9 cellular contexts compared by ENCODE assay signal in the genomic region with DNA sequence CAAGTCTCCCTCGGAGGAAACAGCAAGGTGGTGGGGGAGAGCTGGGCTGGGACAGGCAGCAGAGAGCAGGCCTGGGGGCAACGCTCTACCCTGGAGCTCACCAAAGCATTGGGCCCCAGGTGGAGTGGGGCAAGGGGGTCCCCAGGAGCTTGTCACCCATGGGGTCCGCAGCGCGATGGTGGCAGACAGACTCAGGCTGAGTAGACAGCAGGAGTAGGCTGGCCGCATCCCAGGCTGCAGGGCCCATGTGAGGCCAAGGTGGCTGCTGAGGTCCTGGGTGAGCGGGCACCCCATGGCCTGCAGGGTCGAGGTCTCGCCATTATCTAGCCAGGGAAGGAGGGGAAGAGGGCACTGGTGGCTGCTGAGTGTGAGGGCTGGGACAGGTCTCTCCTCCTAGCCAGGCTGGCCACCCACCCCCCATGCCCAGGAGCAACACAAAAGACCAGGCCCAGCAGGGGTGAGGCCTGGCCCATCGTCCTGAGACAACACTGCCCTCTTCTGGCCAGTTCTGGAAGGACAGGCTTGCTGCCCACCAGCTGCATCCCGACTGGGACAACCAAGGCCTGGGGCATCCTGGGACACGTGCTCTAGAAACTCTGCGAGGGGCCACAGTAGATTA. TPM values are rescaled to one million over a fixed set of nuclear protein-coding genes. Genes with fewer than 3 reads are reported as not detected.
DNase-seq lines count a peak whose midpoint lies in the region; ATAC-seq and TF ChIP-seq lines count a peak whose summit lies in the region.
"Had no signal": no experiment of that assay in that cellular context is flagged by ENCODE, and none has a peak within 500 bp of the region (broad histone marks: within the 10 kb centered on the region; RNA-seq: fewer than 3 reads in every experiment).

No MANE protein-coding gene starts in this region.

- H3K9me3 Mint-ChIP-seq in naive thymus-derived CD8-positive, alpha-beta T cell = no peaks in the 10 kb centered on the region
- H3K9me3 Mint-ChIP-seq: IgD-negative memory B cell had no signal

- H3F3A ChIP-seq in OCI-LY1 (ENCODE audit: insufficient read depth, low read length) = no peaks in the 10 kb centered on the region

- H3K79me2 ChIP-seq in HCT116 (ENCODE audit: insufficient read depth, low read length) (no peaks in the 10 kb centered on the region), OCI-LY1 (ENCODE audit: insufficient read depth, low read length) (no peaks in the 10 kb centered on the region)

- H3K4me1 Mint-ChIP-seq in naive thymus-derived CD8-positive, alpha-beta T cell = peaks cover 0 to 6% (median 1%) of the 10 kb centered on the region in 4 donors
- H3K4me1 Mint-ChIP-seq: IgD-negative memory B cell had no signal

- H4K20me1 ChIP-seq in HCT116 (ENCODE audit: insufficient read depth) (no peaks in the 10 kb centered on the region), OCI-LY1 (ENCODE audit: insufficient read depth, low read length) (no peaks in the 10 kb centered on the region)

- H3K36me3 ChIP-seq in HCT116 (ENCODE audit: control insufficient read depth in 1 of 2, insufficient read depth in 2 of 2, low read length in 2 of 2) (no peaks in the 10 kb centered on the region), OCI-LY1 (ENCODE audit: insufficient read depth, low read length) (no peaks in the 10 kb centered on the region)

- BruUV-seq in HCT116 (replicated peaks; lab: Mats Ljungman, UMichigan) = no TSS peak

- RAD21 ChIA-PET in HCT116 (lab: Charles Lee; ENCODE audit: low non-redundant PET in 1 of 2, low total read pairs in 2 of 2, uncharacterized antibody in 2 of 2, unreplicated experiment in 2 of 2) = interaction anchor here (0.5 to 1.3 kb wide), 4 partner anchors 164 to 344 kb away, joined by 4 to 10 read pairs (median 6); no protein-coding TSS in a partner anchor

- CTCF ChIA-PET in HCT116 (lab: Charles Lee) = interaction anchor here (1.1 to 2.4 kb wide), 13 partner anchors 9 to 279 kb away, joined by 3 to 20 read pairs (median 5); partner anchors contain the start of gene CEBPA

- TF ChIP-seq CTCF in HCT116 (IDR thresholded peaks at IDR 0.05 in 2 of 3, conservative IDR thresholded peaks at IDR 0.05 in 1 of 3; ENCODE audit: borderline replicate concordance in 1 of 3, insufficient read depth in 1 of 3, low read depth in 2 of 3, low read length in 2 of 3) (peak; percentile 79 to 87 (median 79)), OCI-LY1 (IDR thresholded peaks at IDR 0.05; ENCODE audit: low read length) (peak; percentile 85), epithelial cell of proximal tubule (conservative IDR thresholded peaks at IDR 0.05; ENCODE audit: low read depth, low read length) (peak; percentile 77)

- ATAC-seq in HCT116 = peak; percentile 93
- ATAC-seq in naive thymus-derived CD8-positive, alpha-beta T cell = peak; percentile 71 to 84
- ATAC-seq in GM19455 (IDR thresholded peaks at IDR 0.05; ENCODE audit: unreplicated experiment) = no peak

- TF ChIP-seq RAD21 in HCT116 (IDR thresholded peaks at IDR 0.05; ENCODE audit: low read depth) = peak; percentile 95

- peaks cover 0 to 4% (median 2%) of the 10 kb centered on the region in 3 donors for H3K36me3 Mint-ChIP-seq in naive thymus-derived CD8-positive, alpha-beta T cell
- H3K36me3 Mint-ChIP-seq: IgD-negative memory B cell had no signal

- H3K9me2 ChIP-seq in HCT116 (ENCODE audit: insufficient read depth) (no peaks in the 10 kb centered on the region), OCI-LY1 (ENCODE audit: low read depth, low read length) (no peaks in the 10 kb centered on the region)

- H3K27me3 ChIP-seq in HCT116 (ENCODE audit: insufficient read depth, low read length) (no peaks in the 10 kb centered on the region), OCI-LY1 (ENCODE audit: insufficient read depth, low read length) (no peaks in the 10 kb centered on the region)

- no peak overlapping the region for H3K4me3 Mint-ChIP-seq in naive thymus-derived CD8-positive, alpha-beta T cell
- H3K4me3 Mint-ChIP-seq: IgD-negative memory B cell had no signal

- no peak for TF ChIP-seq POLR2A in HCT116 (IDR thresholded peaks at IDR 0.05; ENCODE audit: borderline replicate concordance, extremely low read depth, insufficient read depth, insufficient read length)

- H3K4me3 ChIP-seq in HCT116 (replicated peaks in 1 of 2; ENCODE audit: low read depth in 1 of 2, low read length in 2 of 2) = no peak overlapping the region
- H3K4me3 ChIP-seq in OCI-LY1 (ENCODE audit: low read depth, low read length, poor library complexity, severe bottlenecking) = no peak overlapping the region
- no peak overlapping the region for H3K4me3 ChIP-seq in epithelial cell of proximal tubule (ENCODE audit: low read depth, low read length)

- H3K27ac ChIP-seq in HCT116 (ENCODE audit: low read depth, low read length) (no peak overlapping the region), OCI-LY1 (ENCODE audit: low read depth, low read length, poor library complexity, severe bottlenecking) (no peak overlapping the region)

- POLR2A ChIA-PET in HCT116 (lab: Charles Lee) = no interaction called here
- POLR2A ChIA-PET in naive thymus-derived CD8-positive, alpha-beta T cell (lab: Charles Lee) = no interaction called here

- H3K4me1 ChIP-seq in HCT116 (ENCODE audit: control insufficient read depth in 1 of 2, insufficient read depth in 2 of 2, low read length in 2 of 2) (no peaks in the 10 kb centered on the region), OCI-LY1 (ENCODE audit: insufficient read depth, low read length, severe bottlenecking) (no peaks in the 10 kb centered on the region)

- H3K9ac ChIP-seq in HCT116 (ENCODE audit: low read length) = no peak overlapping the region
- H3K9ac ChIP-seq in OCI-LY1 (ENCODE audit: low read length) = no peak overlapping the region

- H2AFZ ChIP-seq in HCT116 (ENCODE audit: low read depth, low read length, poor library complexity, severe bottlenecking) (no peak overlapping the region), OCI-LY1 (ENCODE audit: low read length) (no peak overlapping the region)

- no peaks in the 10 kb centered on the region for H3K27me3 Mint-ChIP-seq in naive thymus-derived CD8-positive, alpha-beta T cell
- H3K27me3 Mint-ChIP-seq: IgD-negative memory B cell had no signal

- no peaks in the 10 kb centered on the region for H3K9me3 ChIP-seq in HCT116 (ENCODE audit: control insufficient read depth in 1 of 2, insufficient read depth in 1 of 2, low read depth in 1 of 2, low read length in 2 of 2)
- H3K9me3 ChIP-seq in OCI-LY1 (ENCODE audit: low read length) = no peaks in the 10 kb centered on the region

- DNase-seq in CD1c-positive myeloid dendritic cell (ENCODE audit: extremely low spot score) = peak; percentile 77
- peak; percentile 32 for DNase-seq in HCT116 (ENCODE audit: low read depth, low spot score)
- DNase-seq in activated CD8-positive, alpha-beta memory T cell treated with anti-CD3 and anti-CD28 coated beads, Interleukin-2, amount 50 U/mL, for 24 hours (ENCODE audit: extremely low read depth) = peak; percentile 46
- DNase-seq in epithelial cell of proximal tubule (ENCODE audit: low read depth) = no peak
- peak; percentile 45 to 84 (median 64) for DNase-seq in naive thymus-derived CD8-positive, alpha-beta T cell
- peak; percentile 59 for DNase-seq in stimulated activated naive CD4-positive, alpha-beta T cell treated with Interleukin-2 at 50 U/mL for 16 hours (lab: John Stamatoyannopoulos, UW)

- intact Hi-C loops in HCT116 (cut with micrococcal nuclease) = loop anchor here (1.0 to 10.0 kb wide), 3 partner anchors 165 to 262 kb away; no protein-coding TSS in a partner anchor

- H3K4me2 ChIP-seq in HCT116 (ENCODE audit: low read length) = no peak overlapping the region
- no peak overlapping the region for H3K4me2 ChIP-seq in OCI-LY1 (ENCODE audit: low read length)

- peak overlapping the region in 2 of 10 donors; percentile 60 to 61 for H3K27ac Mint-ChIP-seq in naive thymus-derived CD8-positive, alpha-beta T cell
- H3K27ac Mint-ChIP-seq: IgD-negative memory B cell had no signal

TF ChIP-seq in HCT116, 20 proteins besides CTCF, POLR2A, EP300 and RAD21 (continues in another document):
- TF ChIP-seq ELF1 (IDR thresholded peaks at IDR 0.05; ENCODE audit: borderline replicate concordance, low read depth) (no peak), SRF (IDR thresholded peaks at IDR 0.05; ENCODE audit: low read depth) (no peak), EGR1 (IDR thresholded peaks at IDR 0.05; ENCODE audit: low read depth) (no peak), POLR2AphosphoS5 (IDR thresholded peaks at IDR 0.05; ENCODE audit: low read depth, low read length) (no peak), ZFX (IDR thresholded peaks at IDR 0.05) (no peak), EZH2phosphoT487 (IDR thresholded peaks at IDR 0.05; ENCODE audit: borderline replicate concordance) (no peak), ZNF274 (IDR thresholded peaks at IDR 0.05; ENCODE audit: low read depth, low read length) (no peak), JUND (IDR thresholded peaks at IDR 0.05) (no peak), TCF7L2 (IDR thresholded peaks at IDR 0.05; ENCODE audit: borderline replicate concordance, extremely low read depth, insufficient read depth, insufficient read length) (no peak)
- TF ChIP-seq, protein P1, sequence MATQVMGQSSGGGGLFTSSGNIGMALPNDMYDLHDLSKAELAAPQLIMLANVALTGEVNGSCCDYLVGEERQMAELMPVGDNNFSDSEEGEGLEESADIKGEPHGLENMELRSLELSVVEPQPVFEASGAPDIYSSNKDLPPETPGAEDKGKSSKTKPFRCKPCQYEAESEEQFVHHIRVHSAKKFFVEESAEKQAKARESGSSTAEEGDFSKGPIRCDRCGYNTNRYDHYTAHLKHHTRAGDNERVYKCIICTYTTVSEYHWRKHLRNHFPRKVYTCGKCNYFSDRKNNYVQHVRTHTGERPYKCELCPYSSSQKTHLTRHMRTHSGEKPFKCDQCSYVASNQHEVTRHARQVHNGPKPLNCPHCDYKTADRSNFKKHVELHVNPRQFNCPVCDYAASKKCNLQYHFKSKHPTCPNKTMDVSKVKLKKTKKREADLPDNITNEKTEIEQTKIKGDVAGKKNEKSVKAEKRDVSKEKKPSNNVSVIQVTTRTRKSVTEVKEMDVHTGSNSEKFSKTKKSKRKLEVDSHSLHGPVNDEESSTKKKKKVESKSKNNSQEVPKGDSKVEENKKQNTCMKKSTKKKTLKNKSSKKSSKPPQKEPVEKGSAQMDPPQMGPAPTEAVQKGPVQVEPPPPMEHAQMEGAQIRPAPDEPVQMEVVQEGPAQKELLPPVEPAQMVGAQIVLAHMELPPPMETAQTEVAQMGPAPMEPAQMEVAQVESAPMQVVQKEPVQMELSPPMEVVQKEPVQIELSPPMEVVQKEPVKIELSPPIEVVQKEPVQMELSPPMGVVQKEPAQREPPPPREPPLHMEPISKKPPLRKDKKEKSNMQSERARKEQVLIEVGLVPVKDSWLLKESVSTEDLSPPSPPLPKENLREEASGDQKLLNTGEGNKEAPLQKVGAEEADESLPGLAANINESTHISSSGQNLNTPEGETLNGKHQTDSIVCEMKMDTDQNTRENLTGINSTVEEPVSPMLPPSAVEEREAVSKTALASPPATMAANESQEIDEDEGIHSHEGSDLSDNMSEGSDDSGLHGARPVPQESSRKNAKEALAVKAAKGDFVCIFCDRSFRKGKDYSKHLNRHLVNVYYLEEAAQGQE (IDR thresholded peaks at IDR 0.05; ENCODE audit: low read depth) = no peak

RNA-seq across cellular contexts. Expression of gene CEBPG, which starts 33.1 kb away (rescaled TPM):
- total RNA-seq in HCT116 (2021; ENCODE audit: unreplicated experiment) (51.1 TPM), epithelial cell of proximal tubule (19.3 and 23.1 TPM in 2 replicates)
- 36.7 and 42.2 TPM in 2 replicates for polyA plus RNA-seq in HCT116 (2012)
- 10 to 100 TPM; 29.4 to 30.0 TPM for total RNA-seq in naive thymus-derived CD8-positive, alpha-beta T cell
- polyA plus RNA-seq in naive thymus-derived CD8-positive, alpha-beta T cell = 1 to 10 TPM; 4.5 to 9.3 (median 4.8) TPM
